In the genomic region with DNA sequence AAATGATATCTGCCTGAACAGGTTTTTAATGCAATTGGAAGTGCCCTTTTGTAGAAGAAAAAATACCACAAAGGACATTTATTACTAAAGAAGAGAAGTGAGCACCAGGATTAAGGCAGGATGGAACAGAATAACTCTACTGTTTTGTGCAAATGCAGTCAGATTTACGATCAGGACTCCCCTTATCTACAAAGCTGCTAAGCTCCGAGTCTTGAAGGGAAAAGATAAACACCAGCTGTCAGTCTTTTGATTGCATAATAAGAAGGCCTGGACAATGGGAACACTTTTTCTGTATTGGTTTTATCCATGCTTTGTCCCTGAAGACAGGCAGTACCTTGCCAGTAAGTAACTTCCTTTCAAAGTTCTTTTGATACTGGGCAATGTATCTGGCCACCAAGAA, we compare ENCODE assay signal across 17 cellular contexts.
DNase-seq lines count a peak whose midpoint lies in the region; ATAC-seq and TF ChIP-seq lines count a peak whose summit lies in the region.
"Had no signal": no experiment of that assay in that cellular context is flagged by ENCODE, and none has a peak within 500 bp of the region (broad histone marks: within the 10 kb centered on the region; RNA-seq: fewer than 3 reads in every experiment).

No MANE protein-coding gene starts in this region.

- no peak for TF ChIP-seq CTCF in HEK293 (tag by site-specific recombination; IDR thresholded peaks at IDR 0.05)

- no peak overlapping the region for H3K27ac ChIP-seq in HEK293 (ENCODE audit: extremely low read depth, low read depth, low read length)
- H3K27ac ChIP-seq: 22Rv1, BLaER1, GM23248 had no signal

- H3K4me3 ChIP-seq in HEK293 (ENCODE audit: low read depth, low read length) = no peak overlapping the region
- H3K4me3 ChIP-seq: BLaER1, GM23248 had no signal

- POLR2A ChIA-PET in HEK293 (lab: Yijun Ruan, JAX) = no interaction called here

- peak; percentile 3 for DNase-seq in NCI-H146 (lab: John Stamatoyannopoulos, UW)
- DNase-seq in NCI-H146 treated with DMSO at 0.1 percent for 48 hours (lab: John Stamatoyannopoulos, UW; ENCODE audit: unreplicated experiment) = no peak
- DNase-seq in RPMI7951 (ENCODE audit: low read depth) = peak; percentile 13
- peak; percentile 2 for DNase-seq in iris pigment epithelial cell (ENCODE audit: low read depth)
- no peak for DNase-seq in left cardiac atrium
- no peak for DNase-seq in stimulated activated CD4-positive, alpha-beta T cell treated with anti-CD3 and anti-CD28 coated beads, Interleukin-4, amount 100 ng/mL, for 4 hours
- DNase-seq: AML-193, Calu3, DMS153, DMS79 treated with DMSO at 0.1 percent for 48 hours, EL, GM23248 had no signal

- H3K36me3 ChIP-seq in HEK293 (ENCODE audit: control insufficient read depth in 2 of 2, insufficient read depth in 1 of 2, low read length in 2 of 2) = no peaks in the 10 kb centered on the region
- H3K36me3 ChIP-seq: BLaER1 had no signal

- intact Hi-C loops in left cardiac atrium (cut with DNase I) = no loop called here

- CTCF ChIA-PET in HEK293 (lab: Yijun Ruan, JAX) = interaction anchor here (0.6 kb wide), 1 partner anchor 125 kb away, joined by 3 read pairs; no protein-coding TSS in a partner anchor

- H3K4me1 ChIP-seq in HEK293 (ENCODE audit: control insufficient read depth, insufficient read depth, low read length) = no peaks in the 10 kb centered on the region
- H3K4me1 ChIP-seq: BLaER1 had no signal

- H3K9me3 ChIP-seq in HEK293 (ENCODE audit: control insufficient read depth, insufficient read depth, low read depth, low read length) = no peaks in the 10 kb centered on the region
- H3K9me3 ChIP-seq: BLaER1 had no signal

- ATAC-seq in left cardiac atrium (no peak), HG03460 (IDR thresholded peaks at IDR 0.05; ENCODE audit: unreplicated experiment) (no peak)
- ATAC-seq: HCT116 had no signal

TF ChIP-seq in HEK293, 187 proteins besides CTCF, POLR2A, EP300 and RAD21:
- no peak for TF ChIP-seq ZNF121 (tag by site-specific recombination; IDR thresholded peaks at IDR 0.05)
- peak; percentile 11 for TF ChIP-seq SETDB1 (IDR thresholded peaks at IDR 0.05; ENCODE audit: insufficient read length, low read length)

Comparison
In these comparisons a context has a peak if more than half of its experiments do, and no peak if none do; other contexts are left out.
1. DNase-seq: peak in NCI-H146 (single experiment), RPMI7951 (single experiment) and iris pigment epithelial cell (single experiment); none in NCI-H146 treated with DMSO at 0.1 percent for 48 hours (single experiment), left cardiac atrium (single experiment) and stimulated activated CD4-positive, alpha-beta T cell treated with anti-CD3 and anti-CD28 coated beads, Interleukin-4, amount 100 ng/mL, for 4 hours (0 of 2).